In genomic region chr2:20224191-20224715, GRCh38 we compare ENCODE assay signal across 9 cellular contexts. TPM values are rescaled to one million over a fixed set of nuclear protein-coding genes. Genes with fewer than 3 reads are reported as not detected.
A peak's percentile ranks its signal among the peaks of the same experiment; 100 is the strongest.
DNase-seq lines count a peak whose midpoint lies in the region; ATAC-seq and TF ChIP-seq lines count a peak whose summit lies in the region.
"Had no signal": no experiment of that assay in that cellular context is flagged by ENCODE, and none has a peak within 500 bp of the region (broad histone marks: within the 10 kb centered on the region; RNA-seq: fewer than 3 reads in every experiment).

No MANE protein-coding gene starts in this region.

- intact Hi-C loops in MCF 10A (cut with micrococcal nuclease): loop anchor here (2.0 kb wide), 1 partner anchor 121 kb away; no protein-coding TSS in a partner anchor

- peak; percentile 32 for ATAC-seq in GM18907 (IDR thresholded peaks at IDR 0.05; ENCODE audit: unreplicated experiment)
- peak; percentile 32 for ATAC-seq in HG03175 (IDR thresholded peaks at IDR 0.05; ENCODE audit: unreplicated experiment)
- peak; percentile 12 for ATAC-seq in memory B cell (ENCODE audit: low read depth)
- ATAC-seq in HG03196 (IDR thresholded peaks at IDR 0.05; ENCODE audit: unreplicated experiment): no peak

- H3K36me3 Mint-ChIP-seq in MCF 10A (ENCODE audit: insufficient read depth, unreplicated experiment) (peaks cover 4% of the 10 kb centered on the region), memory B cell (no peaks in the 10 kb centered on the region)

- H3K27me3 Mint-ChIP-seq in MCF 10A (ENCODE audit: insufficient read depth, unreplicated experiment) (no peaks in the 10 kb centered on the region), memory B cell (peaks cover 16% of the 10 kb centered on the region)

- H3K27ac Mint-ChIP-seq in MCF 10A (ENCODE audit: low read depth, unreplicated experiment) (no peak overlapping the region), memory B cell (no peak overlapping the region)

- H3K4me1 Mint-ChIP-seq in MCF 10A (ENCODE audit: insufficient read depth, unreplicated experiment) (peaks cover 21% of the 10 kb centered on the region), memory B cell (peaks cover 3% of the 10 kb centered on the region)

- no TSS peak for BruUV-seq in MCF 10A (replicated peaks; lab: Mats Ljungman, UMichigan)

- H3K4me3 Mint-ChIP-seq in MCF 10A (ENCODE audit: unreplicated experiment) (peak overlapping the region; percentile 75), memory B cell (no peak overlapping the region)

- H3K9me3 Mint-ChIP-seq in MCF 10A (ENCODE audit: unreplicated experiment) (no peaks in the 10 kb centered on the region), memory B cell (no peaks in the 10 kb centered on the region)

- CTCF ChIA-PET in MCF 10A (lab: Yijun Ruan, JAX): interaction anchor here (0.5 to 8.4 kb wide), 23 partner anchors 8 to 119 kb away, joined by 3 to 140 read pairs (median 7); no protein-coding TSS in a partner anchor

- no peak for DNase-seq in MCF 10A (ENCODE audit: unreplicated experiment)
- DNase-seq in memory B cell (ENCODE audit: low spot score in 2 of 2): no peak
- no peak for DNase-seq in OCI-M2 (lab: John Stamatoyannopoulos, UW; ENCODE audit: unreplicated experiment)
- no peak for DNase-seq in stimulated activated CD4-positive, alpha-beta T cell treated with anti-CD3 and anti-CD28 coated beads, Interleukin-1b, Interleukin-23, amount 100 ng/mL, for 48 hours
- no peak for DNase-seq in globus pallidus (ENCODE audit: low spot score)

- POLR2A ChIA-PET in MCF 10A (lab: Yijun Ruan, JAX): interaction anchor here (0.9 to 8.2 kb wide), 12 partner anchors 8 to 394 kb away, joined by 3 to 222 read pairs (median 6); partner anchors contain the start of gene LAPTM4A

- TF ChIP-seq CTCF in MCF 10A (IDR thresholded peaks at IDR 0.05; ENCODE audit: unreplicated experiment): no peak

RNA-seq across cellular contexts. Expression of gene SDC1, which starts 0.7 kb away (rescaled TPM):
- 214 and 232 TPM in 2 replicates for total RNA-seq in MCF 10A (2022)
- total RNA-seq: T-helper 1 cell treated with Interleukin-12 subunit alpha and Interleukin-12 subunit beta and Interleukin-4 antibody, amounts not matched to agents 30 ng/mL and 1 ng/mL, for 36 hours had no signal
